In genomic region chr1:30733520-30733919, GRCh38 we compare ENCODE assay signal across 22 cellular contexts. TPM values are rescaled to one million over a fixed set of nuclear protein-coding genes. Genes with fewer than 3 reads are reported as not detected.
DNase-seq lines count a peak whose midpoint lies in the region; TF ChIP-seq lines count a peak whose summit lies in the region.
"Had no signal": no experiment of that assay in that cellular context is flagged by ENCODE, and none has a peak within 500 bp of the region (broad histone marks: within the 10 kb centered on the region; RNA-seq: fewer than 3 reads in every experiment).

No MANE protein-coding gene starts in this region.

- 60% methylated on average over 9 of the region's 9 CpGs for WGBS in smooth muscle cell (ENCODE audit: low lambda C conversion rate)

- H3K79me2 ChIP-seq in Karpas-422 (ENCODE audit: low read length) (no peaks in the 10 kb centered on the region), smooth muscle cell (ENCODE audit: low read depth) (no peaks in the 10 kb centered on the region)

- no peaks in the 10 kb centered on the region for H3F3A ChIP-seq in smooth muscle cell (ENCODE audit: low read depth)

- H3K36me3 ChIP-seq in Karpas-422 (ENCODE audit: insufficient read depth, low read length): peaks cover 21% of the 10 kb centered on the region; the same call in 1 of the 2 replicates
- no peaks in the 10 kb centered on the region for H3K36me3 ChIP-seq in smooth muscle cell (ENCODE audit: low read depth)

- H3K27me3 ChIP-seq in Karpas-422 (ENCODE audit: low read length) (no peaks in the 10 kb centered on the region), dorsolateral prefrontal cortex (no peaks in the 10 kb centered on the region), smooth muscle cell (ENCODE audit: low read depth) (no peaks in the 10 kb centered on the region)
- H3K27me3 ChIP-seq: adrenal gland had no signal

- H3K27ac ChIP-seq in Karpas-422 (ENCODE audit: low read length) (peak overlapping the region; percentile 94), dorsolateral prefrontal cortex (peak overlapping the region in 36 of 59 donors; percentile 6 to 81 (median 60)), smooth muscle cell (ENCODE audit: low read depth) (no peak overlapping the region)
- H3K27ac ChIP-seq: adrenal gland, skin epidermis had no signal

- peak; percentile 25 for DNase-seq in ELR (ENCODE audit: low read depth)
- no peak for DNase-seq in Karpas-422
- no peak for DNase-seq in dorsolateral prefrontal cortex
- DNase-seq in smooth muscle cell (lab: John Stamatoyannopoulos, UW; ENCODE audit: unreplicated experiment): no peak
- DNase-seq in GM19238 (ENCODE audit: insufficient read length, low spot score): no peak
- no peak for DNase-seq in epidermal melanocyte (ENCODE audit: insufficient read length, low spot score)
- DNase-seq in NOMO-1 treated with DMSO at 0.1 percent for 48 hours (lab: John Stamatoyannopoulos, UW; ENCODE audit: unreplicated experiment): no peak
- DNase-seq: AML-193; cerebellar nuclear complex; GDM1; MM.1S; NCI-H187; SIG-M5; stimulated activated CD4-positive, alpha-beta T cell treated with anti-CD3 and anti-CD28 coated beads, Interleukin-4, amount 100 ng/mL, for 1 hour; T-helper 2 cell had no signal

- H4K20me1 ChIP-seq in Karpas-422 (ENCODE audit: insufficient read depth, low read depth, low read length) (no peaks in the 10 kb centered on the region), smooth muscle cell (ENCODE audit: low read depth) (no peaks in the 10 kb centered on the region)

- H3K9me3 ChIP-seq in Karpas-422 (ENCODE audit: low read length): no peaks in the 10 kb centered on the region
- no peaks in the 10 kb centered on the region for H3K9me3 ChIP-seq in smooth muscle cell (replicated peaks; ENCODE audit: low read depth)
- H3K9me3 ChIP-seq: adrenal gland had no signal

- H3K4me3 ChIP-seq in Karpas-422 (ENCODE audit: low read length) (no peak overlapping the region), dorsolateral prefrontal cortex (no peak overlapping the region), smooth muscle cell (no peak overlapping the region)
- H3K4me3 ChIP-seq: adrenal gland, GM12878, skin epidermis had no signal

- no peak overlapping the region for H3K9ac ChIP-seq in Karpas-422 (ENCODE audit: low read length)
- H3K9ac ChIP-seq in smooth muscle cell (ENCODE audit: low read depth): no peak overlapping the region

- TF ChIP-seq CTCF in dorsolateral prefrontal cortex (IDR thresholded peaks at IDR 0.05 in 54 of 56, conservative IDR thresholded peaks at IDR 0.05 in 2 of 56; ENCODE audit: low read depth in 1 of 56, partially characterized antibody in 56 of 56): no peak
- no peak for TF ChIP-seq CTCF in smooth muscle cell (IDR thresholded peaks at IDR 0.05; ENCODE audit: borderline replicate concordance, insufficient read depth, poor library complexity, severe bottlenecking)

- H2AFZ ChIP-seq in Karpas-422 (ENCODE audit: low read length) (no peak overlapping the region), smooth muscle cell (ENCODE audit: low read depth) (no peak overlapping the region)

- intact Hi-C loops in dorsolateral prefrontal cortex (cut with DNase I): no loop called here

- no peaks in the 10 kb centered on the region for H3K9me2 ChIP-seq in Karpas-422 (replicated peaks; ENCODE audit: insufficient read depth, low read length)

- H3K4me2 ChIP-seq in Karpas-422 (ENCODE audit: low read depth, low read length, poor library complexity, severe bottlenecking) (peak overlapping the region; percentile 50), smooth muscle cell (peak overlapping the region; percentile 6)

- H3K4me1 ChIP-seq in Karpas-422 (ENCODE audit: low read length): peaks cover 61% of the 10 kb centered on the region
- no peaks in the 10 kb centered on the region for H3K4me1 ChIP-seq in smooth muscle cell (ENCODE audit: low read depth)
- H3K4me1 ChIP-seq: adrenal gland had no signal

RNA-seq across cellular contexts. Expression of gene MATN1, which starts 10.1 kb away (rescaled TPM):
- 0.19 and 1.2 TPM in 2 replicates for total RNA-seq in Karpas-422 (2014; rRNA removed; shearing (Covaris generic); ENCODE audit: low replicate concordance)
- 1 to 10 TPM in 16 of 120 experiments, under 1 TPM in 94, not detected in 10; 0.11 to 2.4 (median 0.50) TPM for total RNA-seq in dorsolateral prefrontal cortex
- 0.36 and 2.0 TPM in 2 replicates for total RNA-seq in smooth muscle cell
- polyA plus RNA-seq in smooth muscle cell: 0.40 and 0.61 TPM in 2 replicates
- total RNA-seq: lower leg skin, posterior vena cava, subcutaneous adipose tissue had no signal

RNA-seq across cellular contexts. Expression of gene LAPTM5, which starts 24.1 kb away (rescaled TPM):
- 117 and 184 TPM in 2 replicates for total RNA-seq in Karpas-422 (2014; rRNA removed; shearing (Covaris generic); ENCODE audit: low replicate concordance)
- total RNA-seq in dorsolateral prefrontal cortex (100 to 1,000 TPM in 2 of 120 experiments, 10 to 100 TPM in 116, 1 to 10 TPM in 2; 8.8 to 116 (median 32.9) TPM), smooth muscle cell (0.49 and 1.4 TPM in 2 replicates)
- 0.63 and 1.6 TPM in 2 replicates for polyA plus RNA-seq in smooth muscle cell
- total RNA-seq: NCI-H460 had no signal
